28 cellular contexts compared by ENCODE assay signal in the genomic region with DNA sequence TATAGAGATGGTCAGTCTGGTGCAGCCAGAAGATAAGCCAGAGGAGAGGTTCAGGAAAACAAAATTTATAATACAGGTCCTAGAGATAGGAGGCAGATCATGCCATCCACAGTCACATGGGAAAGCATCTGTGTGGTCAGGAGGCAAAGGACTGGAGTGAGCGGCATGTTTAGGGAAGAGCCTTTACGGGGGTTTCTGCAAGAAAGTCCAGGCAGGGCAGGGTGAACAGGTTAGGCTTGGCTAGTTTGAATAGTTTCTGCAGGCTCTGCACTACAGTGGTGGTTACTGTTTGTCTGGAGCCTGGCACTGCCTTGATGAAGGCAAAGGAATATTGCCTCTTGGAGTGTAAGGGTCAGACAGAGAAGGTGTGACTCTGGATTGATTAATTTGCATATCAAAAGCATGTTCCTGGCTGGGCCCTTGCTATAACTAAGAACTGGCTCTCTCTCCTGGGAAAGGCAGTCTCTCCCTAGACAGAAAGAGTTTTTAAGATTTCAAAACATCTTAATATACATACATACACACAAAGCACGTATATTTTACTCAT.
"Had no signal": no experiment of that assay in that cellular context is flagged by ENCODE, and none has a peak within 500 bp of the region (broad histone marks: within the 10 kb centered on the region; RNA-seq: fewer than 3 reads in every experiment).

No MANE protein-coding gene starts in this region.

- ATAC-seq: activated naive CD4-positive, alpha-beta T cell treated with anti-CD3 and anti-CD28 coated beads, Interleukin-2, amount 50 U/mL, for 72 hours; activated naive CD8-positive, alpha-beta T cell treated with anti-CD3 and anti-CD28 coated beads, Interleukin-2, amount 50 U/mL, for 24 hours; activated T-cell treated with anti-CD3 and anti-CD28 coated beads, Interleukin-2, amount 50 U/mL, for 4 hours; PC-3 had no signal

- H3K27ac Mint-ChIP-seq: activated B cell treated with CpG ODN at 0.5 μM for 24 hours; activated CD4-positive, alpha-beta memory T cell treated with anti-CD3 and anti-CD28 coated beads for 36 hours; activated CD4-positive, alpha-beta T cell treated with anti-CD3 and anti-CD28 coated beads, Interleukin-2, amount 10 ng/mL, durations not matched to agents 7 days and 5 days; activated naive CD4-positive, alpha-beta T cell treated with anti-CD3 and anti-CD28 coated beads, Interleukin-2, amount 50 U/mL, for 72 hours; activated naive CD8-positive, alpha-beta T cell treated with anti-CD3 and anti-CD28 coated beads, Interleukin-2, amount 50 U/mL, for 24 hours; brain; T-helper 1 cell treated with Interleukin-12 subunit alpha and Interleukin-12 subunit beta and Interleukin-4 antibody, amounts not matched to agents 30 μg/mL and 1 μg/mL, for 36 hours had no signal

- H3K36me3 Mint-ChIP-seq: activated CD4-positive, alpha-beta memory T cell treated with anti-CD3 and anti-CD28 coated beads for 36 hours; brain had no signal

- DNase-seq: activated B cell treated with CpG ODN at 0.5 μM for 24 hours; activated CD4-positive, alpha-beta memory T cell treated with anti-CD3 and anti-CD28 coated beads for 36 hours; activated CD4-positive, alpha-beta T cell treated with anti-CD3 and anti-CD28 coated beads for 1 hour; activated CD4-positive, alpha-beta T cell treated with anti-CD3 and anti-CD28 coated beads, Interleukin-2, amount 10 ng/mL, durations not matched to agents 7 days and 5 days; activated CD8-positive, alpha-beta memory T cell treated with anti-CD3 and anti-CD28 coated beads for 24 hours; activated effector memory CD4-positive, alpha-beta T cell treated with anti-CD3 and anti-CD28 coated beads, Interleukin-2, amount 50 U/mL, for 16 hours; activated naive CD4-positive, alpha-beta T cell treated with Interleukin-2 at 50 U/mL for 16 hours; activated naive CD8-positive, alpha-beta T cell treated with anti-CD3 and anti-CD28 coated beads, Interleukin-2, amount 50 U/mL, for 24 hours; activated T-cell treated with anti-CD3 and anti-CD28 coated beads, Interleukin-2, amount 50 U/mL, for 4 hours; amniotic stem cell; KG1; NCI-H1092; NCI-H1417; NCI-H1694; NCI-H2029; NCI-H2107; NCI-H2171 treated with DMSO at 0.1 percent for 48 hours; NCI-H226; NCI-H774; PC-3; SHP77; T-helper 9 cell had no signal

- H3K4me1 Mint-ChIP-seq: activated B cell treated with CpG ODN at 0.5 μM for 24 hours; activated CD4-positive, alpha-beta T cell treated with anti-CD3 and anti-CD28 coated beads, Interleukin-2, amount 10 ng/mL, durations not matched to agents 7 days and 5 days; activated naive CD8-positive, alpha-beta T cell treated with anti-CD3 and anti-CD28 coated beads, Interleukin-2, amount 50 U/mL, for 24 hours; brain; central memory CD8-positive, alpha-beta T cell had no signal

- H3K4me3 Mint-ChIP-seq: activated B cell treated with CpG ODN at 0.5 μM for 24 hours; activated CD4-positive, alpha-beta memory T cell treated with anti-CD3 and anti-CD28 coated beads for 36 hours; activated CD4-positive, alpha-beta T cell treated with anti-CD3 and anti-CD28 coated beads, Interleukin-2, amount 10 ng/mL, durations not matched to agents 7 days and 5 days; activated naive CD8-positive, alpha-beta T cell treated with anti-CD3 and anti-CD28 coated beads, Interleukin-2, amount 50 U/mL, for 24 hours; activated T-cell treated with anti-CD3 and anti-CD28 coated beads, Interleukin-2, amount 50 U/mL, for 4 hours; brain; central memory CD8-positive, alpha-beta T cell; T-helper 1 cell treated with Interleukin-12 subunit alpha and Interleukin-12 subunit beta and Interleukin-4 antibody, amounts not matched to agents 30 μg/mL and 1 μg/mL, for 36 hours had no signal

- H3K27me3 Mint-ChIP-seq: activated B cell treated with CpG ODN at 0.5 μM for 24 hours; activated CD4-positive, alpha-beta memory T cell treated with anti-CD3 and anti-CD28 coated beads for 36 hours; activated CD4-positive, alpha-beta T cell treated with anti-CD3 and anti-CD28 coated beads, Interleukin-2, amount 10 ng/mL, durations not matched to agents 7 days and 5 days; activated naive CD8-positive, alpha-beta T cell treated with anti-CD3 and anti-CD28 coated beads, Interleukin-2, amount 50 U/mL, for 24 hours; central memory CD8-positive, alpha-beta T cell had no signal

- FAIRE-seq: astrocyte, RCC 7860 had no signal
